Comparison of ENCODE assay signal across 8 cellular contexts in genomic region chr9:15211160-15211993, GRCh38.
DNase-seq lines count a peak whose midpoint lies in the region; ATAC-seq and TF ChIP-seq lines count a peak whose summit lies in the region.

No MANE protein-coding gene starts in this region.

- TF ChIP-seq POLR2A in body of pancreas (IDR thresholded peaks at IDR 0.05): no peak

- intact Hi-C loops in body of pancreas (cut with DNase I): loop anchor here (10.0 kb wide), 1 partner anchor 203 kb away; no protein-coding TSS in a partner anchor

- no CpG with 5 or more reads among the region's 7 CpGs for WGBS in H9 (ENCODE audit: extremely low coverage, insufficient read length, low lambda C conversion rate)
- WGBS in body of pancreas, 2 donors: 33 to 41% methylated on average over 7 of the region's 7 CpGs
- WGBS in iPS DF 6.9 (ENCODE audit: insufficient coverage, insufficient read length): no CpG with 5 or more reads among the region's 7 CpGs

- H3K9ac ChIP-seq in H9 (ENCODE audit: extremely low read depth, insufficient read length, low read length): no peak overlapping the region

- H3K27ac ChIP-seq in H9 (ENCODE audit: insufficient read length, low read depth, low read length) (no peak overlapping the region), body of pancreas (no peak overlapping the region), iPS DF 6.9 (ENCODE audit: low read length) (no peak overlapping the region)

- no peak overlapping the region for H3T11ph ChIP-seq in H9 (ENCODE audit: low read length)

- no peak overlapping the region for H3K23ac ChIP-seq in H9 (ENCODE audit: insufficient read length, low read depth, low read length)

- H3K79me2 ChIP-seq in H9 (ENCODE audit: insufficient read depth, low read length): no peaks in the 10 kb centered on the region

- no peak overlapping the region for H4K5ac ChIP-seq in H9 (ENCODE audit: insufficient read length, low read depth, low read length)

- peaks cover 10 to 13% of the 10 kb centered on the region in 2 experiments for H3K4me1 Mint-ChIP-seq in H9
- no peaks in the 10 kb centered on the region for H3K4me1 Mint-ChIP-seq in T-helper 2 cell treated with Interferon-gamma antibody and Interleukin-4, amounts not matched to agents 5 μg/mL and 100 μg/mL, for 36 hours (ENCODE audit: low read depth)

- H2AK5ac ChIP-seq in H9 (ENCODE audit: insufficient read length, low read length): no peak overlapping the region

- no peak overlapping the region for H3K4ac ChIP-seq in H9 (ENCODE audit: low read depth, low read length)

- DNase-seq in GM04504 (ENCODE audit: low read depth): peak; percentile 44
- peak; percentile 59 for DNase-seq in H9
- DNase-seq in NCI-H1092 (lab: John Stamatoyannopoulos, UW): peak; percentile 70
- DNase-seq in T-helper 2 cell treated with Interferon-gamma antibody and Interleukin-4, amounts not matched to agents 5 μg/mL and 100 μg/mL, for 36 hours (ENCODE audit: low spot score): peak; percentile 44
- DNase-seq in body of pancreas: peak; percentile 61 to 79 (median 66)
- DNase-seq in iPS DF 6.9 (ENCODE audit: low read depth, low spot score): peak; percentile 67
- peak; percentile 29 for DNase-seq in stimulated activated CD4-positive, alpha-beta T cell treated with anti-CD3 and anti-CD28 coated beads, Interleukin-12 subunit alpha, Interleukin-12 subunit beta, amount 100 ng/mL, for 4 hours

- H3K27me3 Mint-ChIP-seq in H9 (ENCODE audit: low read depth): no peaks in the 10 kb centered on the region
- H3K27me3 Mint-ChIP-seq in T-helper 2 cell treated with Interferon-gamma antibody and Interleukin-4, amounts not matched to agents 5 μg/mL and 100 μg/mL, for 36 hours (ENCODE audit: low read depth): no peaks in the 10 kb centered on the region

- H3K27ac Mint-ChIP-seq in H9: 0 out of 7 replicates have a peak overlapping the region, but pooled peaks of 1 of the 3 experiments have one; percentile 16
- H3K27ac Mint-ChIP-seq in T-helper 2 cell treated with Interferon-gamma antibody and Interleukin-4, amounts not matched to agents 5 μg/mL and 100 μg/mL, for 36 hours: no peak overlapping the region

- H3K56ac ChIP-seq in H9 (ENCODE audit: insufficient read length, low read depth, low read length): no peak overlapping the region

- H4K8ac ChIP-seq in H9 (replicated peaks; ENCODE audit: insufficient read length, low read depth, low read length): no peak overlapping the region

- H3K18ac ChIP-seq in H9 (ENCODE audit: insufficient read length, low read depth, low read length): no peak overlapping the region

- peaks cover 4 to 12% (median 8%) of the 10 kb centered on the region in 3 experiments for H3K36me3 Mint-ChIP-seq in H9 (ENCODE audit: insufficient read depth in 1 of 3, low read depth in 3 of 3)
- H3K36me3 Mint-ChIP-seq in T-helper 2 cell treated with Interferon-gamma antibody and Interleukin-4, amounts not matched to agents 5 μg/mL and 100 μg/mL, for 36 hours (ENCODE audit: low read depth): peaks cover 33% of the 10 kb centered on the region

- peak; percentile 92 for TF ChIP-seq CTCF in H9 (conservative IDR thresholded peaks at IDR 0.05)
- peak; percentile 76 to 88 (median 83) for TF ChIP-seq CTCF in body of pancreas (IDR thresholded peaks at IDR 0.05)

- H3K79me1 ChIP-seq in H9 (ENCODE audit: insufficient read depth, low read depth, low read length, poor library complexity, severe bottlenecking): no peaks in the 10 kb centered on the region

- no peak overlapping the region for H3K4me3 ChIP-seq in body of pancreas
- no peak overlapping the region for H3K4me3 ChIP-seq in iPS DF 6.9 (ENCODE audit: low read length)

- H4K20me1 ChIP-seq in H9 (ENCODE audit: control insufficient read depth, insufficient read depth, insufficient read length): no peaks in the 10 kb centered on the region

- H2BK120ac ChIP-seq in H9 (ENCODE audit: low read depth, low read length, poor library complexity, severe bottlenecking): no peak overlapping the region

- no peaks in the 10 kb centered on the region for H3K27me3 ChIP-seq in H9 (ENCODE audit: insufficient read depth, low read length)
- no peaks in the 10 kb centered on the region for H3K27me3 ChIP-seq in body of pancreas
- no peaks in the 10 kb centered on the region for H3K27me3 ChIP-seq in iPS DF 6.9 (ENCODE audit: control insufficient read depth, insufficient read depth, low read length)

- no peak overlapping the region for H3K4me3 Mint-ChIP-seq in H9
- H3K4me3 Mint-ChIP-seq in T-helper 2 cell treated with Interferon-gamma antibody and Interleukin-4, amounts not matched to agents 5 μg/mL and 100 μg/mL, for 36 hours: no peak overlapping the region

- H3K23me2 ChIP-seq in H9 (ENCODE audit: insufficient read length, low read depth, low read length, poor library complexity, severe bottlenecking): no peaks in the 10 kb centered on the region

- no peak overlapping the region for H2BK20ac ChIP-seq in H9 (ENCODE audit: low read depth, low read length, poor library complexity, severe bottlenecking)

- H2BK5ac ChIP-seq in H9 (ENCODE audit: insufficient read length, low read length): no peak overlapping the region

- no peak overlapping the region for H2AFZ ChIP-seq in H9 (ENCODE audit: low read length)

- ATAC-seq in body of pancreas (peak; percentile 77), HG02973 (IDR thresholded peaks at IDR 0.05; ENCODE audit: unreplicated experiment) (no peak)

- no peak overlapping the region for H4K91ac ChIP-seq in H9 (ENCODE audit: insufficient read length, low read depth, low read length)

- H3K9me3 Mint-ChIP-seq in H9: peaks cover 0 to 3% of the 10 kb centered on the region in 2 experiments; a peak in 2 of 5 replicates
- H3K9me3 Mint-ChIP-seq in T-helper 2 cell treated with Interferon-gamma antibody and Interleukin-4, amounts not matched to agents 5 μg/mL and 100 μg/mL, for 36 hours: peaks cover 8% of the 10 kb centered on the region

- H2BK15ac ChIP-seq in H9 (ENCODE audit: low read depth, low read length): no peak overlapping the region

- H3K36me3 ChIP-seq in body of pancreas (replicated peaks in 1 of 2; ENCODE audit: insufficient read depth in 1 of 2, low read depth in 2 of 2) (no peaks in the 10 kb centered on the region), iPS DF 6.9 (ENCODE audit: control insufficient read depth, insufficient read depth, low read length) (no peaks in the 10 kb centered on the region)

- H3K9me3 ChIP-seq in H9 (ENCODE audit: control insufficient read depth, low read depth, low read length) (no peaks in the 10 kb centered on the region), body of pancreas (no peaks in the 10 kb centered on the region), iPS DF 6.9 (ENCODE audit: control insufficient read depth, insufficient read depth, low read length) (no peaks in the 10 kb centered on the region)

- no peak overlapping the region for H3K4me2 ChIP-seq in H9 (ENCODE audit: insufficient read depth, insufficient read length, low read length)

- H2BK12ac ChIP-seq in H9 (ENCODE audit: insufficient read length, low read depth, low read length): no peak overlapping the region

- no peak overlapping the region for H3K14ac ChIP-seq in H9 (ENCODE audit: insufficient read depth, low read length)

- H3K4me1 ChIP-seq in H9 (ENCODE audit: insufficient read depth, low read length) (no peaks in the 10 kb centered on the region), body of pancreas (peaks cover 3% of the 10 kb centered on the region), iPS DF 6.9 (ENCODE audit: control insufficient read depth, insufficient read depth, low read length) (no peaks in the 10 kb centered on the region)
